In genomic region chr20:48498125-48498524, GRCh38 we compare ENCODE assay signal across 5 cellular contexts.
DNase-seq lines count a peak whose midpoint lies in the region; ATAC-seq, FAIRE-seq and TF ChIP-seq lines count a peak whose summit lies in the region.
"Not testable (repeated sequence)": the region's sequence is repeated elsewhere in the genome, so short reads cannot be mapped to it uniquely, and the experiment has no call there.

No MANE protein-coding gene starts in this region.

- not testable (repeated sequence) for H2AFZ ChIP-seq in K562 (ENCODE audit: low read depth, low read length); neuronal stem cell (ENCODE audit: low read length)

- not testable (repeated sequence) for ATAC-seq in RWPE2 (ENCODE audit: low read depth); K562

- CTCF ChIA-PET in K562 (lab: Yijun Ruan, JAX; ENCODE audit: low intra/inter-chr PET ratio), result not testable (repeated sequence)

- H3K9me3 ChIP-seq in RWPE2 (ENCODE audit: severe bottlenecking); K562 (replicated peaks; ENCODE audit: control insufficient read depth, insufficient read depth, low read depth, low read length); colonic mucosa; neuronal stem cell (replicated peaks in 1 of 2; ENCODE audit: control insufficient read depth in 2 of 2, insufficient read depth in 1 of 2, low read depth in 1 of 2, low read length in 2 of 2): not testable (repeated sequence)

- TF ChIP-seq CTCF in RWPE2 (IDR thresholded peaks at IDR 0.05; ENCODE audit: poor library complexity, severe bottlenecking); K562 (IDR thresholded peaks at IDR 0.05 in 2 of 3, conservative IDR thresholded peaks at IDR 0.05 in 1 of 3; ENCODE audit: insufficient read depth in 2 of 3, low read depth in 1 of 3, low read length in 3 of 3); colonic mucosa (IDR thresholded peaks at IDR 0.05); coronary artery (IDR thresholded peaks at IDR 0.05): not testable (repeated sequence)

- not testable (repeated sequence) for H3K79me2 ChIP-seq in K562 (ENCODE audit: control insufficient read depth, insufficient read depth, low read length)

- H3K27me3 ChIP-seq in RWPE2 (ENCODE audit: insufficient read depth, poor library complexity, severe bottlenecking) (peaks cover 60% of the 10 kb centered on the region), K562 (ENCODE audit: control insufficient read depth in 2 of 2, insufficient read depth in 2 of 2, low read length in 2 of 2) (peaks cover 6 to 13% of the 10 kb centered on the region in 2 experiments; a peak in 4 of 5 replicates)
- H3K27me3 ChIP-seq in colonic mucosa; neuronal stem cell (ENCODE audit: control insufficient read depth in 3 of 3, insufficient read depth in 3 of 3, low read depth in 1 of 3, low read length in 3 of 3): not testable (repeated sequence)

- not testable (repeated sequence) for H3K4me3 ChIP-seq in RWPE2 (ENCODE audit: severe bottlenecking); K562; colonic mucosa; coronary artery; neuronal stem cell (ENCODE audit: low read length in 2 of 2)

- not testable (repeated sequence) for H3K27ac ChIP-seq in RWPE2 (ENCODE audit: poor library complexity, severe bottlenecking); K562 (ENCODE audit: extremely low read depth, low read depth, low read length); colonic mucosa; coronary artery; neuronal stem cell (replicated peaks; ENCODE audit: low read length)

- POLR2A ChIA-PET in K562 (lab: Yijun Ruan, JAX), result not testable (repeated sequence)

- not testable (repeated sequence) for H2BK120ac ChIP-seq in neuronal stem cell (ENCODE audit: low read depth, low read length)

- not testable (repeated sequence) for TF ChIP-seq RAD21 in K562 (CRISPR knock-in tag; conservative IDR thresholded peaks at IDR 0.05 in 1 of 2, IDR thresholded peaks at IDR 0.05 in 1 of 2)

- peak overlapping the region; percentile 6 for H3K14ac ChIP-seq in neuronal stem cell (ENCODE audit: low read length)

- in situ Hi-C loops in K562 (cut with MboI), result not testable (repeated sequence)

- not testable (repeated sequence) for H4K91ac ChIP-seq in neuronal stem cell (ENCODE audit: low read depth, low read length, poor library complexity)

- not testable (repeated sequence) for H3K9me1 ChIP-seq in K562 (ENCODE audit: control insufficient read depth, insufficient read depth, low read length)

- not testable (repeated sequence) for FAIRE-seq in K562 (lab: Jason Lieb, UNC)

- DNase-seq in RWPE2 (ENCODE audit: low spot score) (peak; percentile 65), colonic mucosa (peak; percentile 8), coronary artery (ENCODE audit: low spot score) (peak; percentile 12)
- not testable (repeated sequence) for DNase-seq in K562 (ENCODE audit: extremely low read depth in 1 of 4, low spot score in 3 of 4); neuronal stem cell (ENCODE audit: low spot score)

- H3K23ac ChIP-seq in neuronal stem cell (ENCODE audit: low read depth, low read length, poor library complexity), result not testable (repeated sequence)

- intact Hi-C loops in K562 (cut with micrococcal nuclease); colonic mucosa (cut with DNase I): not testable (repeated sequence)

- not testable (repeated sequence) for TF ChIP-seq EP300 in K562 (IDR thresholded peaks at IDR 0.05; ENCODE audit: low read length)

- H3K18ac ChIP-seq in neuronal stem cell (ENCODE audit: low read length), result not testable (repeated sequence)

- not testable (repeated sequence) for H3K79me1 ChIP-seq in neuronal stem cell (ENCODE audit: low read depth, low read length)

- H3K4me2 ChIP-seq in K562 (ENCODE audit: insufficient read depth, low read length); neuronal stem cell (ENCODE audit: insufficient read depth, low read length, poor library complexity, severe bottlenecking): not testable (repeated sequence)

- H2BK5ac ChIP-seq in neuronal stem cell (ENCODE audit: low read length), result not testable (repeated sequence)

- H3K4ac ChIP-seq in neuronal stem cell (ENCODE audit: low read length), result not testable (repeated sequence)

- H3K4me1 ChIP-seq in RWPE2 (ENCODE audit: insufficient read depth, poor library complexity, severe bottlenecking); K562 (replicated peaks in 1 of 2; ENCODE audit: control insufficient read depth in 2 of 2, insufficient read depth in 2 of 2, low read length in 2 of 2); colonic mucosa; neuronal stem cell (ENCODE audit: control insufficient read depth in 2 of 2, insufficient read depth in 1 of 2, low read depth in 1 of 2, low read length in 2 of 2): not testable (repeated sequence)

- not testable (repeated sequence) for H2BK12ac ChIP-seq in neuronal stem cell (ENCODE audit: low read length)

- H2BK15ac ChIP-seq in neuronal stem cell (ENCODE audit: low read length), result not testable (repeated sequence)

- H4K20me1 ChIP-seq in K562 (replicated peaks; ENCODE audit: control insufficient read depth, insufficient read depth, low read length), result not testable (repeated sequence)

- 0% methylated on average over 3 of the region's 4 CpGs for WGBS in K562 (ENCODE audit: insufficient coverage, low coverage, missing lambda C conversion rate)
- no CpG with 5 or more reads among the region's 4 CpGs for WGBS in neuronal stem cell (ENCODE audit: extremely low coverage in 2 of 2, insufficient read length in 2 of 2, insufficient replicate concordance in 1 of 2), 2 donors

- not testable (repeated sequence) for H3K9ac ChIP-seq in K562 (ENCODE audit: insufficient read depth in 1 of 2, low read depth in 2 of 2, low read length in 2 of 2); colonic mucosa (ENCODE audit: low read depth in 2 of 2, low read length in 2 of 2); neuronal stem cell (ENCODE audit: low read depth, low read length, poor library complexity)

- not testable (repeated sequence) for TF ChIP-seq POLR2A in K562 (conservative IDR thresholded peaks at IDR 0.05)

- H4K8ac ChIP-seq in neuronal stem cell (ENCODE audit: low read depth, low read length), result not testable (repeated sequence)

- not testable (repeated sequence) for BruUV-seq in K562 (replicated peaks; lab: Mats Ljungman, UMichigan)

- H2AK5ac ChIP-seq in neuronal stem cell (ENCODE audit: low read depth, low read length), result not testable (repeated sequence)

- H3K36me3 ChIP-seq in RWPE2 (ENCODE audit: low read depth); K562 (ENCODE audit: control insufficient read depth, insufficient read depth, low read length); colonic mucosa; neuronal stem cell (replicated peaks in 1 of 2; ENCODE audit: control insufficient read depth in 2 of 2, insufficient read depth in 2 of 2, low read length in 2 of 2): not testable (repeated sequence)

TF ChIP-seq in K562, 482 proteins besides CTCF, POLR2A, EP300 and RAD21:
- peak; percentile 43; the same call in 1 of the 2 replicates for TF ChIP-seq RAD51 (IDR thresholded peaks at IDR 0.05; ENCODE audit: borderline replicate concordance, low read depth)
- TF ChIP-seq, protein P1, sequence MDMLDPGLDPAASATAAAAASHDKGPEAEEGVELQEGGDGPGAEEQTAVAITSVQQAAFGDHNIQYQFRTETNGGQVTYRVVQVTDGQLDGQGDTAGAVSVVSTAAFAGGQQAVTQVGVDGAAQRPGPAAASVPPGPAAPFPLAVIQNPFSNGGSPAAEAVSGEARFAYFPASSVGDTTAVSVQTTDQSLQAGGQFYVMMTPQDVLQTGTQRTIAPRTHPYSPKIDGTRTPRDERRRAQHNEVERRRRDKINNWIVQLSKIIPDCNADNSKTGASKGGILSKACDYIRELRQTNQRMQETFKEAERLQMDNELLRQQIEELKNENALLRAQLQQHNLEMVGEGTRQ (CRISPR knock-in tag; IDR thresholded peaks at IDR 0.05), result peak; percentile 63
- TF ChIP-seq, protein P2, sequence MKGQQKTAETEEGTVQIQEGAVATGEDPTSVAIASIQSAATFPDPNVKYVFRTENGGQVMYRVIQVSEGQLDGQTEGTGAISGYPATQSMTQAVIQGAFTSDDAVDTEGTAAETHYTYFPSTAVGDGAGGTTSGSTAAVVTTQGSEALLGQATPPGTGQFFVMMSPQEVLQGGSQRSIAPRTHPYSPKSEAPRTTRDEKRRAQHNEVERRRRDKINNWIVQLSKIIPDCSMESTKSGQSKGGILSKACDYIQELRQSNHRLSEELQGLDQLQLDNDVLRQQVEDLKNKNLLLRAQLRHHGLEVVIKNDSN (CRISPR knock-in tag; IDR thresholded peaks at IDR 0.05), result peak; percentile 43
